25 cellular contexts compared by ENCODE assay signal in genomic region chr1:34690269-34690668, GRCh38.
"Had no signal": no experiment of that assay in that cellular context is flagged by ENCODE, and none has a peak within 500 bp of the region (broad histone marks: within the 10 kb centered on the region; RNA-seq: fewer than 3 reads in every experiment).

No MANE protein-coding gene starts in this region.

- H3K9me3 ChIP-seq: gastrocnemius medialis, suprapubic skin had no signal

- DNase-seq: activated CD4-positive, alpha-beta memory T cell treated with anti-CD3 and anti-CD28 coated beads for 36 hours; activated CD4-positive, alpha-beta T cell treated with anti-CD3 and anti-CD28 coated beads, Interleukin-2, amount 10 ng/mL, durations not matched to agents 24 days and 14 days; activated CD4-positive, CD25-positive, alpha-beta regulatory T cell treated with anti-CD3 and anti-CD28 coated beads, Interleukin-2, amount 50 U/mL, for 72 hours; activated CD8-positive, alpha-beta memory T cell treated with anti-CD3 and anti-CD28 coated beads, Interleukin-2, amount 50 U/mL, for 4 hours; activated gamma-delta T cell treated with Interleukin-2 at 50 U/mL for 16 hours; activated naive CD4-positive, alpha-beta T cell treated with anti-CD3 and anti-CD28 coated beads, Interleukin-2, amount 50 U/mL, for 16 hours; activated T-cell treated with anti-CD3 and anti-CD28 coated beads, Interleukin-2, amount 50 U/mL, for 1 hour; amniotic stem cell; brain microvascular endothelial cell; central memory CD4-positive, alpha-beta T cell; dermis blood vessel endothelial cell; effector CD4-positive, alpha-beta T cell; gastrocnemius medialis; glutamatergic neuron; islet precursor cell; left colon; right cardiac atrium; stimulated activated CD4-positive, alpha-beta T cell treated with anti-CD3 and anti-CD28 coated beads, Interleukin-15, amount 100 ng/mL, for 24 hours; stimulated activated CD4-positive, alpha-beta T cell treated with anti-CD3 and anti-CD28 coated beads, Interleukin-2, amount 100 ng/mL, for 24 hours; stimulated activated naive B cell treated with anti-CD40 and anti-IgM and Interleukin-4, amounts not matched to agents 10 μg/mL and 1 μg/mL and 100 μg/mL, for 72 hours; T-helper 17 cell; T1000; WERI-Rb-1 had no signal

- H3K4me1 ChIP-seq: gastrocnemius medialis, suprapubic skin, tibial nerve had no signal

- H3K27me3 ChIP-seq: brain microvascular endothelial cell had no signal

- H3K36me3 ChIP-seq: brain microvascular endothelial cell, gastrocnemius medialis, suprapubic skin, tibial nerve, WERI-Rb-1 had no signal

- H3K27ac ChIP-seq: brain microvascular endothelial cell, gastrocnemius medialis, suprapubic skin, tibial nerve, WERI-Rb-1 had no signal

- H3K4me3 ChIP-seq: gastrocnemius medialis, suprapubic skin, tibial nerve had no signal
